14 cellular contexts compared by ENCODE assay signal in the genomic region with DNA sequence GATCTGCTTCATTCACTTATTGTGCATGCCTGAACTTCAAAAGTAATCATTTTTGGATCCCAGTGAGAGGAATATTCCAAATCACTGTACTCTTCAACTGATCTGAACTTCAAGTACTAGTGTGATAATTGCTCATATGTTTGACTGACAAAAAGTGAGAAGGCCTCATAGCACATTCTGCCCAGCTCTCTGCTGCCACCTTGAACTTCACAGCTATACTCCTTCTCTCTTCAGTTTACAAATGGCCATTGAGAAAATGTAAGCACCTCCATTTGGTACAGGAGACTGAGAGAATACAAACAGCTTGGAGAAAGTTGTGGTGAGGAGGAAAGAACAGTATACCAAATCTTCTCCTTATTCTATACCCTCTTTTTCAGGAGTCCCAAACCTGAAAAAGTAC.
DNase-seq lines count a peak whose midpoint lies in the region; ATAC-seq and TF ChIP-seq lines count a peak whose summit lies in the region.
"Had no signal": no experiment of that assay in that cellular context is flagged by ENCODE, and none has a peak within 500 bp of the region (broad histone marks: within the 10 kb centered on the region; RNA-seq: fewer than 3 reads in every experiment).

No MANE protein-coding gene starts in this region.

- no peaks in the 10 kb centered on the region for H4K20me1 ChIP-seq in SK-N-SH (ENCODE audit: insufficient read depth)

- H3K36me3 Mint-ChIP-seq in T-cell, result no peaks in the 10 kb centered on the region
- H3K36me3 Mint-ChIP-seq: activated CD4-positive, alpha-beta memory T cell treated with anti-CD3 and anti-CD28 coated beads for 36 hours; IgD-negative memory B cell; natural killer cell treated with Interleukin-12 subunit alpha and Interleukin-12 subunit beta and Interleukin-15 and Interleukin-18, amount 100 ng/mL, for 72 hours had no signal

- H3F3A ChIP-seq in SK-N-SH (replicated peaks; ENCODE audit: insufficient read depth), result no peaks in the 10 kb centered on the region

- no peaks in the 10 kb centered on the region for H3K27me3 Mint-ChIP-seq in T-cell
- H3K27me3 Mint-ChIP-seq: activated CD4-positive, alpha-beta memory T cell treated with anti-CD3 and anti-CD28 coated beads for 36 hours; IgD-negative memory B cell; natural killer cell treated with Interleukin-12 subunit alpha and Interleukin-12 subunit beta and Interleukin-15 and Interleukin-18, amount 100 ng/mL, for 72 hours; stimulated activated naive CD8-positive, alpha-beta T cell treated with anti-CD3 and anti-CD28 coated beads, Interleukin-15, amount 100 ng/mL, for 72 hours had no signal

- H3K27ac Mint-ChIP-seq in T-cell, result no peak overlapping the region
- H3K27ac Mint-ChIP-seq: activated CD4-positive, alpha-beta memory T cell treated with anti-CD3 and anti-CD28 coated beads for 36 hours; IgD-negative memory B cell; natural killer cell treated with Interleukin-12 subunit alpha and Interleukin-12 subunit beta and Interleukin-15 and Interleukin-18, amount 100 ng/mL, for 72 hours; stimulated activated naive CD8-positive, alpha-beta T cell treated with anti-CD3 and anti-CD28 coated beads, Interleukin-15, amount 100 ng/mL, for 72 hours had no signal

- H3K9me3 Mint-ChIP-seq in T-cell, result peaks cover 0 to 8% (median 6%) of the 10 kb centered on the region in 3 donors

- H3K9me3 ChIP-seq in SK-N-SH, result no peaks in the 10 kb centered on the region

- ATAC-seq in SK-N-SH treated with all-trans-retinoic acid at 6 μM for 48 hours (no peak), T-cell (replicated peaks in 1 of 4) (no peak)
- ATAC-seq: natural killer cell treated with Interleukin-12 subunit alpha and Interleukin-12 subunit beta and Interleukin-15 and Interleukin-18, amount 100 ng/mL, for 72 hours; stimulated activated naive CD8-positive, alpha-beta T cell treated with anti-CD3 and anti-CD28 coated beads, Interleukin-15, amount 100 ng/mL, for 72 hours had no signal

- no peak overlapping the region for H3K27ac ChIP-seq in SK-N-SH (ENCODE audit: low read depth in 2 of 2, low read length in 1 of 2)

- no peaks in the 10 kb centered on the region for H3K9me2 ChIP-seq in SK-N-SH

- H3K4me1 Mint-ChIP-seq in T-cell, result no peaks in the 10 kb centered on the region
- H3K4me1 Mint-ChIP-seq: IgD-negative memory B cell; stimulated activated naive CD8-positive, alpha-beta T cell treated with anti-CD3 and anti-CD28 coated beads, Interleukin-15, amount 100 ng/mL, for 72 hours had no signal

- H3K9ac ChIP-seq in SK-N-SH, result no peak overlapping the region

- no peak overlapping the region for H3K4me2 ChIP-seq in SK-N-SH

- TF ChIP-seq RAD21 in SK-N-SH (IDR thresholded peaks at IDR 0.05; ENCODE audit: low read length), result 0 out of 2 replicates have a peak, but pooled peaks have one; percentile 8

- TF ChIP-seq EP300 in SK-N-SH (IDR thresholded peaks at IDR 0.05; ENCODE audit: borderline replicate concordance in 1 of 2, low read depth in 1 of 2, low read length in 1 of 2), result no peak

- peak; percentile 17; the same call in 1 of the 2 replicates for TF ChIP-seq CTCF in SK-N-SH (IDR thresholded peaks at IDR 0.05)

- H3K36me3 ChIP-seq in SK-N-SH (replicated peaks in 1 of 2; ENCODE audit: control insufficient read depth in 1 of 2, insufficient read depth in 2 of 2, low read length in 1 of 2), result no peaks in the 10 kb centered on the region

- DNase-seq in SK-N-SH (no peak), NCI-H748 treated with DMSO at 0.1 percent for 48 hours (lab: John Stamatoyannopoulos, UW) (peak; percentile 2), cerebellar cortex (ENCODE audit: low spot score) (peak; percentile 5), renal cortical epithelial cell (ENCODE audit: low read depth) (peak; percentile 7), T-cell (no peak)
- DNase-seq in effector CD4-positive, alpha-beta T cell, result no peak
- DNase-seq in activated naive CD4-positive, alpha-beta T cell treated with Interleukin-2 at 50 U/mL for 16 hours, result no peak
- DNase-seq: activated CD4-positive, alpha-beta memory T cell treated with anti-CD3 and anti-CD28 coated beads for 36 hours; cortex of kidney; NCI-H2081; stimulated activated naive CD8-positive, alpha-beta T cell treated with anti-CD3 and anti-CD28 coated beads, Interleukin-15, amount 100 ng/mL, for 72 hours had no signal

- no peaks in the 10 kb centered on the region for H3K79me2 ChIP-seq in SK-N-SH (ENCODE audit: insufficient read depth)

- H3K4me3 Mint-ChIP-seq in T-cell, result no peak overlapping the region
- H3K4me3 Mint-ChIP-seq: activated CD4-positive, alpha-beta memory T cell treated with anti-CD3 and anti-CD28 coated beads for 36 hours; IgD-negative memory B cell; natural killer cell treated with Interleukin-12 subunit alpha and Interleukin-12 subunit beta and Interleukin-15 and Interleukin-18, amount 100 ng/mL, for 72 hours; stimulated activated naive CD8-positive, alpha-beta T cell treated with anti-CD3 and anti-CD28 coated beads, Interleukin-15, amount 100 ng/mL, for 72 hours had no signal

- H3K4me1 ChIP-seq in SK-N-SH (ENCODE audit: control insufficient read depth in 1 of 2, insufficient read depth in 2 of 2, low read depth in 1 of 2, low read length in 1 of 2), result no peaks in the 10 kb centered on the region

- H2AFZ ChIP-seq in SK-N-SH (ENCODE audit: low read depth), result no peak overlapping the region

- H3K4me3 ChIP-seq in SK-N-SH (ENCODE audit: low read depth in 2 of 2, low read length in 1 of 2), result no peak overlapping the region

- POLR2A ChIA-PET in SK-N-SH (lab: Yijun Ruan, JAX) (no interaction called here), T-cell (lab: Charles Lee) (no interaction called here)

- no peaks in the 10 kb centered on the region for H3K27me3 ChIP-seq in SK-N-SH (ENCODE audit: insufficient read depth)

- CTCF ChIA-PET in SK-N-SH (lab: Yijun Ruan, JAX), result interaction anchor here (0.6 kb wide), 1 partner anchor 31 kb away, joined by 3 read pairs; no protein-coding TSS in a partner anchor
- CTCF ChIA-PET in T-cell (lab: Charles Lee), result no interaction called here

TF ChIP-seq in SK-N-SH, 30 proteins besides CTCF, POLR2A, EP300 and RAD21 (continues in another document):
- TF ChIP-seq, protein P1, sequence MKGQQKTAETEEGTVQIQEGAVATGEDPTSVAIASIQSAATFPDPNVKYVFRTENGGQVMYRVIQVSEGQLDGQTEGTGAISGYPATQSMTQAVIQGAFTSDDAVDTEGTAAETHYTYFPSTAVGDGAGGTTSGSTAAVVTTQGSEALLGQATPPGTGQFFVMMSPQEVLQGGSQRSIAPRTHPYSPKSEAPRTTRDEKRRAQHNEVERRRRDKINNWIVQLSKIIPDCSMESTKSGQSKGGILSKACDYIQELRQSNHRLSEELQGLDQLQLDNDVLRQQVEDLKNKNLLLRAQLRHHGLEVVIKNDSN (IDR thresholded peaks at IDR 0.05; ENCODE audit: borderline replicate concordance, low read depth), result no peak
- no peak for TF ChIP-seq CHD2 (IDR thresholded peaks at IDR 0.05; ENCODE audit: low read length, partially characterized antibody)
- no peak for TF ChIP-seq GABPA (IDR thresholded peaks at IDR 0.05; ENCODE audit: low read depth)
- TF ChIP-seq TEAD4 (IDR thresholded peaks at IDR 0.05; ENCODE audit: borderline replicate concordance, insufficient read depth), result no peak
- TF ChIP-seq MXI1 (IDR thresholded peaks at IDR 0.05; ENCODE audit: low read depth, low read length), result no peak
- TF ChIP-seq RCOR1 (IDR thresholded peaks at IDR 0.05; ENCODE audit: low read length), result no peak
- no peak for TF ChIP-seq POLR2AphosphoS5 (IDR thresholded peaks at IDR 0.05; ENCODE audit: low read depth, low read length)
- no peak for TF ChIP-seq FOXM1 (IDR thresholded peaks at IDR 0.05; ENCODE audit: low read depth)
- no peak for TF ChIP-seq RXRA (IDR thresholded peaks at IDR 0.05; ENCODE audit: borderline replicate concordance, low read depth)
- TF ChIP-seq, protein P2, sequence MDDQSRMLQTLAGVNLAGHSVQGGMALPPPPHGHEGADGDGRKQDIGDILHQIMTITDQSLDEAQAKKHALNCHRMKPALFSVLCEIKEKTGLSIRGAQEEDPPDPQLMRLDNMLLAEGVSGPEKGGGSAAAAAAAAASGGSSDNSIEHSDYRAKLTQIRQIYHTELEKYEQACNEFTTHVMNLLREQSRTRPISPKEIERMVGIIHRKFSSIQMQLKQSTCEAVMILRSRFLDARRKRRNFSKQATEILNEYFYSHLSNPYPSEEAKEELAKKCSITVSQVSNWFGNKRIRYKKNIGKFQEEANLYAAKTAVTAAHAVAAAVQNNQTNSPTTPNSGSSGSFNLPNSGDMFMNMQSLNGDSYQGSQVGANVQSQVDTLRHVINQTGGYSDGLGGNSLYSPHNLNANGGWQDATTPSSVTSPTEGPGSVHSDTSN (IDR thresholded peaks at IDR 0.05), result no peak

TF ChIP-seq in SK-N-SH treated with all-trans-retinoic acid at 6 μM for 48 hours, 23 proteins besides CTCF, POLR2A, EP300 and RAD21 (continues in another document):
- TF ChIP-seq, protein P3, sequence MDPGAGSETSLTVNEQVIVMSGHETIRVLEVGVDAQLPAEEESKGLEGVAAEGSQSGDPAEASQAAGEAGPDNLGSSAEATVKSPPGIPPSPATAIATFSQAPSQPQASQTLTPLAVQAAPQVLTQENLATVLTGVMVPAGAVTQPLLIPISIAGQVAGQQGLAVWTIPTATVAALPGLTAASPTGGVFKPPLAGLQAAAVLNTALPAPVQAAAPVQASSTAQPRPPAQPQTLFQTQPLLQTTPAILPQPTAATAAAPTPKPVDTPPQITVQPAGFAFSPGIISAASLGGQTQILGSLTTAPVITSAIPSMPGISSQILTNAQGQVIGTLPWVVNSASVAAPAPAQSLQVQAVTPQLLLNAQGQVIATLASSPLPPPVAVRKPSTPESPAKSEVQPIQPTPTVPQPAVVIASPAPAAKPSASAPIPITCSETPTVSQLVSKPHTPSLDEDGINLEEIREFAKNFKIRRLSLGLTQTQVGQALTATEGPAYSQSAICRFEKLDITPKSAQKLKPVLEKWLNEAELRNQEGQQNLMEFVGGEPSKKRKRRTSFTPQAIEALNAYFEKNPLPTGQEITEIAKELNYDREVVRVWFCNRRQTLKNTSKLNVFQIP (CRISPR knock-in tag; IDR thresholded peaks at IDR 0.05; ENCODE audit: borderline replicate concordance, low read depth), result no peak
- TF ChIP-seq ESRRG (CRISPR knock-in tag; IDR thresholded peaks at IDR 0.05) (no peak), PPARA (CRISPR knock-in tag; IDR thresholded peaks at IDR 0.05; ENCODE audit: borderline replicate concordance) (no peak)
- TF ChIP-seq, protein P4, sequence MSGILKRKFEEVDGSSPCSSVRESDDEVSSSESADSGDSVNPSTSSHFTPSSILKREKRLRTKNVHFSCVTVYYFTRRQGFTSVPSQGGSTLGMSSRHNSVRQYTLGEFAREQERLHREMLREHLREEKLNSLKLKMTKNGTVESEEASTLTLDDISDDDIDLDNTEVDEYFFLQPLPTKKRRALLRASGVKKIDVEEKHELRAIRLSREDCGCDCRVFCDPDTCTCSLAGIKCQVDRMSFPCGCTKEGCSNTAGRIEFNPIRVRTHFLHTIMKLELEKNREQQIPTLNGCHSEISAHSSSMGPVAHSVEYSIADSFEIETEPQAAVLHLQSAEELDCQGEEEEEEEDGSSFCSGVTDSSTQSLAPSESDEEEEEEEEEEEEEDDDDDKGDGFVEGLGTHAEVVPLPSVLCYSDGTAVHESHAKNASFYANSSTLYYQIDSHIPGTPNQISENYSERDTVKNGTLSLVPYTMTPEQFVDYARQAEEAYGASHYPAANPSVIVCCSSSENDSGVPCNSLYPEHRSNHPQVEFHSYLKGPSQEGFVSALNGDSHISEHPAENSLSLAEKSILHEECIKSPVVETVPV (CRISPR knock-in tag; IDR thresholded peaks at IDR 0.05), result no peak

Comparison
In these comparisons a context has a peak if more than half of its experiments do, and no peak if none do; other contexts are left out.
1. DNase-seq: peak in NCI-H748 treated with DMSO at 0.1 percent for 48 hours (single experiment), cerebellar cortex (single experiment) and renal cortical epithelial cell (single experiment); none in SK-N-SH (single experiment), effector CD4-positive, alpha-beta T cell (single experiment), activated naive CD4-positive, alpha-beta T cell treated with Interleukin-2 at 50 U/mL for 16 hours (single experiment) and T-cell (0 of 34).